In the genomic region with DNA sequence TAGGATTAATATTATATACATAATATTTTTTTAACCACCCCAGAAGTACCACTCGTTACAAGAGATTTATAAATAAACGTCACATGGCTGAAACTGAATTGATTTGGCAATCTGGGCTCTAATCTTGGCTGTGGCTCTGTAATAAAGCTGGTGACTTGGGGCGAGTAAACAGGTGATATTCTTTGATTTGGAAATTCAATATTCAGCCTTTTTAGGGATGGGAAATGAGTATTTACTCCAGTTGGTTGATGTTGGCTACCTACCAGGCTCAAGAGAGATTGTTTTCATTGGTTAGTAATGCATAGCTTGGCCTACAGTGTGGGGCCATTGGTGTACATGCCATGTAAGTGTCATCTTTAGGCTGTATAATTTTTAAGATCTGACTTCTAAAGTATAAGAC, we compare ENCODE assay signal across 1 cellular context.
TF ChIP-seq lines count a peak whose summit lies in the region.

No MANE protein-coding gene starts in this region.

TF ChIP-seq in GM12878, 131 proteins besides CTCF, POLR2A, EP300 and RAD21 (continued from another document):
- TF ChIP-seq, protein P1, sequence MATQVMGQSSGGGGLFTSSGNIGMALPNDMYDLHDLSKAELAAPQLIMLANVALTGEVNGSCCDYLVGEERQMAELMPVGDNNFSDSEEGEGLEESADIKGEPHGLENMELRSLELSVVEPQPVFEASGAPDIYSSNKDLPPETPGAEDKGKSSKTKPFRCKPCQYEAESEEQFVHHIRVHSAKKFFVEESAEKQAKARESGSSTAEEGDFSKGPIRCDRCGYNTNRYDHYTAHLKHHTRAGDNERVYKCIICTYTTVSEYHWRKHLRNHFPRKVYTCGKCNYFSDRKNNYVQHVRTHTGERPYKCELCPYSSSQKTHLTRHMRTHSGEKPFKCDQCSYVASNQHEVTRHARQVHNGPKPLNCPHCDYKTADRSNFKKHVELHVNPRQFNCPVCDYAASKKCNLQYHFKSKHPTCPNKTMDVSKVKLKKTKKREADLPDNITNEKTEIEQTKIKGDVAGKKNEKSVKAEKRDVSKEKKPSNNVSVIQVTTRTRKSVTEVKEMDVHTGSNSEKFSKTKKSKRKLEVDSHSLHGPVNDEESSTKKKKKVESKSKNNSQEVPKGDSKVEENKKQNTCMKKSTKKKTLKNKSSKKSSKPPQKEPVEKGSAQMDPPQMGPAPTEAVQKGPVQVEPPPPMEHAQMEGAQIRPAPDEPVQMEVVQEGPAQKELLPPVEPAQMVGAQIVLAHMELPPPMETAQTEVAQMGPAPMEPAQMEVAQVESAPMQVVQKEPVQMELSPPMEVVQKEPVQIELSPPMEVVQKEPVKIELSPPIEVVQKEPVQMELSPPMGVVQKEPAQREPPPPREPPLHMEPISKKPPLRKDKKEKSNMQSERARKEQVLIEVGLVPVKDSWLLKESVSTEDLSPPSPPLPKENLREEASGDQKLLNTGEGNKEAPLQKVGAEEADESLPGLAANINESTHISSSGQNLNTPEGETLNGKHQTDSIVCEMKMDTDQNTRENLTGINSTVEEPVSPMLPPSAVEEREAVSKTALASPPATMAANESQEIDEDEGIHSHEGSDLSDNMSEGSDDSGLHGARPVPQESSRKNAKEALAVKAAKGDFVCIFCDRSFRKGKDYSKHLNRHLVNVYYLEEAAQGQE (IDR thresholded peaks at IDR 0.05; ENCODE audit: low read depth, low read length), result no peak
- TF ChIP-seq RB1 (IDR thresholded peaks at IDR 0.05; ENCODE audit: borderline replicate concordance), result no peak
- TF ChIP-seq, protein P2, sequence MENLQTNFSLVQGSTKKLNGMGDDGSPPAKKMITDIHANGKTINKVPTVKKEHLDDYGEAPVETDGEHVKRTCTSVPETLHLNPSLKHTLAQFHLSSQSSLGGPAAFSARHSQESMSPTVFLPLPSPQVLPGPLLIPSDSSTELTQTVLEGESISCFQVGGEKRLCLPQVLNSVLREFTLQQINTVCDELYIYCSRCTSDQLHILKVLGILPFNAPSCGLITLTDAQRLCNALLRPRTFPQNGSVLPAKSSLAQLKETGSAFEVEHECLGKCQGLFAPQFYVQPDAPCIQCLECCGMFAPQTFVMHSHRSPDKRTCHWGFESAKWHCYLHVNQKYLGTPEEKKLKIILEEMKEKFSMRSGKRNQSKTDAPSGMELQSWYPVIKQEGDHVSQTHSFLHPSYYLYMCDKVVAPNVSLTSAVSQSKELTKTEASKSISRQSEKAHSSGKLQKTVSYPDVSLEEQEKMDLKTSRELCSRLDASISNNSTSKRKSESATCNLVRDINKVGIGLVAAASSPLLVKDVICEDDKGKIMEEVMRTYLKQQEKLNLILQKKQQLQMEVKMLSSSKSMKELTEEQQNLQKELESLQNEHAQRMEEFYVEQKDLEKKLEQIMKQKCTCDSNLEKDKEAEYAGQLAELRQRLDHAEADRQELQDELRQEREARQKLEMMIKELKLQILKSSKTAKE (IDR thresholded peaks at IDR 0.05; ENCODE audit: low read depth, poor library complexity, severe bottlenecking), result no peak
- TF ChIP-seq KLF5 (IDR thresholded peaks at IDR 0.05; ENCODE audit: partially characterized antibody), result no peak
- TF ChIP-seq POLR2AphosphoS5 (IDR thresholded peaks at IDR 0.05; ENCODE audit: low read length), result no peak; the same call in 1 of the 2 replicates
- no peak for TF ChIP-seq PAX8 (IDR thresholded peaks at IDR 0.05)
- no peak for TF ChIP-seq ZNF207 (IDR thresholded peaks at IDR 0.05; ENCODE audit: borderline replicate concordance)
- no peak for TF ChIP-seq GABPA (IDR thresholded peaks at IDR 0.05; ENCODE audit: low read depth)
- TF ChIP-seq RAD51 (IDR thresholded peaks at IDR 0.05), result no peak
- TF ChIP-seq, protein P3, sequence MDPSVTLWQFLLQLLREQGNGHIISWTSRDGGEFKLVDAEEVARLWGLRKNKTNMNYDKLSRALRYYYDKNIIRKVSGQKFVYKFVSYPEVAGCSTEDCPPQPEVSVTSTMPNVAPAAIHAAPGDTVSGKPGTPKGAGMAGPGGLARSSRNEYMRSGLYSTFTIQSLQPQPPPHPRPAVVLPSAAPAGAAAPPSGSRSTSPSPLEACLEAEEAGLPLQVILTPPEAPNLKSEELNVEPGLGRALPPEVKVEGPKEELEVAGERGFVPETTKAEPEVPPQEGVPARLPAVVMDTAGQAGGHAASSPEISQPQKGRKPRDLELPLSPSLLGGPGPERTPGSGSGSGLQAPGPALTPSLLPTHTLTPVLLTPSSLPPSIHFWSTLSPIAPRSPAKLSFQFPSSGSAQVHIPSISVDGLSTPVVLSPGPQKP (IDR thresholded peaks at IDR 0.05; ENCODE audit: low read depth, low read length), result no peak
- TF ChIP-seq SP1 (IDR thresholded peaks at IDR 0.05; ENCODE audit: low read depth, low read length), result no peak
- TF ChIP-seq MTA3 (IDR thresholded peaks at IDR 0.05; ENCODE audit: borderline replicate concordance, low read length), result no peak
- no peak for TF ChIP-seq ZNF384 (IDR thresholded peaks at IDR 0.05; ENCODE audit: borderline replicate concordance, low read depth, low read length)
- TF ChIP-seq CREB1 (IDR thresholded peaks at IDR 0.05; ENCODE audit: low read depth), result no peak
- TF ChIP-seq TARDBP (IDR thresholded peaks at IDR 0.05; ENCODE audit: borderline replicate concordance), result no peak
